In the genomic region with DNA sequence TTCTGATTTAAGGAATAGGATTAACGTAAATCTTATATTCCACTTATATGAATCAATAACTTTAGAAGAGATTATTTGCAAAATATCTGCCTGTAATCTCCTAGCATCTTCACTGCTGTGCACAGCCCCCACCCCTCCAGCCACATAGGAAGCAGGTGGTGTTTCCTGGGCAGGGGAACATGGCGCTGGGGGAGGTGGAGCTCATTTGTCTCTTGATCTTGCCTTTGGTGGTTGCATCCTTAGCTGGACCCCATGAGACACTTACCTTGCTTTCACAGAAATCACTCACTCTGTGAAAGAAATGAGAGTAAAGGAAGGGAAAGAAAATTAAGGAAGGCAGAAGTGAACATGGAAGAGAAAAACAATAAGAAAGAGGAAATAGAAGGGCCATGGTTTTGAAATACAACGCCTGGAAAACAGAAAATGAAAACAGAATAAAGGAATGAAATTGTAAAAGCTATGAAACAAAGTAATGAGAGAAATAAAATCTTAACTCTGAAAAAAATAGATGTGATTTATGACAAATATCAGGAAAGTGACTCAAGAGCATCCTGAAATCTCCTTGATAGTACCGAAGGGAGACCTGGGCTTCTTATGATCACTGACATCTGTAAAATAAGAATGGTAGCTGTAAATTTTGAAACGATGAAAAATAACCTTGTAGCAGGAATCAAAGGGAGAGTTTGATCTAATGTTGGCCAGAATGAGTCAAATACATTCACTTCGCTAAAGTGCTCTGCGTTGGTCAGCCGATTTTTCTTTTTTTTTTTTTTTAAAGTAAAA, we compare ENCODE assay signal across 11 cellular contexts. TPM values are rescaled to one million over a fixed set of nuclear protein-coding genes. Genes with fewer than 3 reads are reported as not detected.
DNase-seq lines count a peak whose midpoint lies in the region; ATAC-seq and TF ChIP-seq lines count a peak whose summit lies in the region.
"Had no signal": no experiment of that assay in that cellular context is flagged by ENCODE, and none has a peak within 500 bp of the region (broad histone marks: within the 10 kb centered on the region; RNA-seq: fewer than 3 reads in every experiment).

No MANE protein-coding gene starts in this region.

- peaks cover 15% of the 10 kb centered on the region for H3K9me3 Mint-ChIP-seq in activated naive CD8-positive, alpha-beta T cell treated with anti-CD3 and anti-CD28 coated beads, Interleukin-2, amount 10 ng/mL, durations not matched to agents 7 days and 5 days
- H3K9me3 Mint-ChIP-seq: dendritic cell treated with granulocyte-macrophage colony-stimulating factor and Interleukin-4, amounts not matched to agents 40 ng/mL and 50 ng/mL, for 4 days had no signal

- H3K4me3 Mint-ChIP-seq in activated naive CD8-positive, alpha-beta T cell treated with anti-CD3 and anti-CD28 coated beads, Interleukin-2, amount 10 ng/mL, durations not matched to agents 7 days and 5 days = peak overlapping the region; percentile 86
- H3K4me3 Mint-ChIP-seq: dendritic cell treated with granulocyte-macrophage colony-stimulating factor and Interleukin-4, amounts not matched to agents 40 ng/mL and 50 ng/mL, for 4 days had no signal

- H2AFZ ChIP-seq in OCI-LY3 (ENCODE audit: low read depth, low read length) = peak overlapping the region; percentile 10

- peaks cover 38% of the 10 kb centered on the region for H3K4me1 ChIP-seq in OCI-LY3 (ENCODE audit: low read length)

- ATAC-seq in activated naive CD8-positive, alpha-beta T cell treated with anti-CD3 and anti-CD28 coated beads, Interleukin-2, amount 10 ng/mL, durations not matched to agents 7 days and 5 days (ENCODE audit: low read depth) = peak; percentile 55
- no peak for ATAC-seq in GM19035 (IDR thresholded peaks at IDR 0.05; ENCODE audit: unreplicated experiment)

- H4K20me1 ChIP-seq in OCI-LY3 (ENCODE audit: insufficient read depth, low read length) = no peaks in the 10 kb centered on the region

- no peak overlapping the region for H3K27ac ChIP-seq in OCI-LY3 (ENCODE audit: low read length)

- peaks cover 20% of the 10 kb centered on the region for H3K36me3 Mint-ChIP-seq in activated naive CD8-positive, alpha-beta T cell treated with anti-CD3 and anti-CD28 coated beads, Interleukin-2, amount 10 ng/mL, durations not matched to agents 7 days and 5 days

- TF ChIP-seq CTCF in OCI-LY3 (IDR thresholded peaks at IDR 0.05; ENCODE audit: low read depth, low read length) = no peak

- peak overlapping the region; percentile 99 for H3K27ac Mint-ChIP-seq in activated naive CD8-positive, alpha-beta T cell treated with anti-CD3 and anti-CD28 coated beads, Interleukin-2, amount 10 ng/mL, durations not matched to agents 7 days and 5 days
- H3K27ac Mint-ChIP-seq: dendritic cell treated with granulocyte-macrophage colony-stimulating factor and Interleukin-4, amounts not matched to agents 40 ng/mL and 50 ng/mL, for 4 days had no signal

- no peaks in the 10 kb centered on the region for H3K27me3 ChIP-seq in OCI-LY3 (ENCODE audit: low read depth, low read length)

- no peaks in the 10 kb centered on the region for H3K27me3 Mint-ChIP-seq in activated naive CD8-positive, alpha-beta T cell treated with anti-CD3 and anti-CD28 coated beads, Interleukin-2, amount 10 ng/mL, durations not matched to agents 7 days and 5 days
- H3K27me3 Mint-ChIP-seq: dendritic cell treated with granulocyte-macrophage colony-stimulating factor and Interleukin-4, amounts not matched to agents 40 ng/mL and 50 ng/mL, for 4 days had no signal

- H3K4me1 Mint-ChIP-seq in activated naive CD8-positive, alpha-beta T cell treated with anti-CD3 and anti-CD28 coated beads, Interleukin-2, amount 10 ng/mL, durations not matched to agents 7 days and 5 days = peaks cover 37% of the 10 kb centered on the region

- peak overlapping the region; percentile 62 for H3K4me3 ChIP-seq in OCI-LY3 (ENCODE audit: low read length)

- peak; percentile 31 for DNase-seq in activated naive CD4-positive, alpha-beta T cell treated with Interleukin-2 at 50 U/mL for 16 hours
- DNase-seq in activated naive CD4-positive, alpha-beta T cell treated with anti-CD3 and anti-CD28 coated beads, Interleukin-2, amount 50 U/mL, for 16 hours = no peak
- peak; percentile 50 for DNase-seq in activated naive CD8-positive, alpha-beta T cell treated with anti-CD3 and anti-CD28 coated beads, Interleukin-2, amount 10 ng/mL, durations not matched to agents 7 days and 5 days
- no peak for DNase-seq in SHP77 treated with DMSO at 0.1 percent for 48 hours (lab: John Stamatoyannopoulos, UW)
- DNase-seq in NCI-H1436 (lab: John Stamatoyannopoulos, UW) = no peak
- no peak for DNase-seq in LoVo (ENCODE audit: low spot score)
- DNase-seq: activated CD4-positive, CD25-positive, alpha-beta regulatory T cell treated with anti-CD3 and anti-CD28 coated beads, Interleukin-2, amount 50 U/mL, for 72 hours; NCI-H345 had no signal

- H3K79me2 ChIP-seq in OCI-LY3 (ENCODE audit: low read length) = no peaks in the 10 kb centered on the region

- no peaks in the 10 kb centered on the region for H3K9me3 ChIP-seq in OCI-LY3 (ENCODE audit: insufficient read depth, low read length)

- H3K36me3 ChIP-seq in OCI-LY3 (replicated peaks; ENCODE audit: low read depth, low read length) = no peaks in the 10 kb centered on the region

- peak overlapping the region; percentile 84 for H3K4me2 ChIP-seq in OCI-LY3 (ENCODE audit: low read length)

- POLR2A ChIA-PET in activated naive CD8-positive, alpha-beta T cell treated with anti-CD3 and anti-CD28 coated beads, Interleukin-2, amount 10 ng/mL, durations not matched to agents 7 days and 5 days (lab: Charles Lee) = interaction anchor here (0.5 to 8.1 kb wide), 15 partner anchors 12 to 932 kb away, joined by 3 to 131 read pairs (median 4); a partner anchor contains a TSS

- H3K9ac ChIP-seq in OCI-LY3 (ENCODE audit: low read length) = no peak overlapping the region; the same call in 1 of the 2 replicates

RNA-seq across cellular contexts. Expression of a gene that starts 17.2 kb away (rescaled TPM):
- 100 to 1,000 TPM; 101 to 103 TPM for total RNA-seq in activated naive CD8-positive, alpha-beta T cell treated with anti-CD3 and anti-CD28 coated beads, Interleukin-2, amount 10 ng/mL, durations not matched to agents 7 days and 5 days

RNA-seq across cellular contexts. Expression of a gene that starts 48.9 kb away (rescaled TPM):
- not detected for total RNA-seq in activated naive CD8-positive, alpha-beta T cell treated with anti-CD3 and anti-CD28 coated beads, Interleukin-2, amount 10 ng/mL, durations not matched to agents 7 days and 5 days

Comparison
In these comparisons a context has a peak if more than half of its experiments do, and no peak if none do; other contexts are left out.
1. DNase-seq: peak in activated naive CD4-positive, alpha-beta T cell treated with Interleukin-2 at 50 U/mL for 16 hours (single experiment) and activated naive CD8-positive, alpha-beta T cell treated with anti-CD3 and anti-CD28 coated beads, Interleukin-2, amount 10 ng/mL, durations not matched to agents 7 days and 5 days (single experiment); none in activated naive CD4-positive, alpha-beta T cell treated with anti-CD3 and anti-CD28 coated beads, Interleukin-2, amount 50 U/mL, for 16 hours (single experiment), SHP77 treated with DMSO at 0.1 percent for 48 hours (single experiment), NCI-H1436 (single experiment) and LoVo (single experiment).